ENCODE assay signal across 8 cellular contexts in the genomic region with DNA sequence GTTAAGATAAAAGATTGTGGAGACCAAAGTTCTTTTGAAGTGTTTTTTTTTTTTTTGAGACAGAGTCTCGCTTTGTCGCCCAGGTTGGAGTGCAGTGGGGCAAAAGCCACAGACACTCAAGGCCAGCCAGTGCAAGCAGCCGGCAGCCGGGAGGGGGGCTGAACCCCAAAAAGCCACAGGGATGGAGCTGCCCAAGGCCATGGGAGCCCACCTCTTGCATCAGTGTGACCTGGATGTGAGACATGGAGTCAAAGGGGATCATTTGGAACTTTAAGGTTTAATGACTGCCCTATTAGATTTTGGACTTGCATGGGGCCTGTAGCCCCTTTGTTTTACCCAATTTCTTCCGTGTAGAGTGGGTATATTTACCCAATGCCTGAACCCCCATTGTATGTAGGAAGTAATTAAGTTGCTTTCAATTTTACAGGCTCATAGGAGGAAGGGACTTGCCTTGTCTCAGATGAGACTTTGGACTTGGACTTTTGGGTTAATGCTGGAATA. TPM values are rescaled to one million over a fixed set of nuclear protein-coding genes. Genes with fewer than 3 reads are reported as not detected.
DNase-seq lines count a peak whose midpoint lies in the region; ATAC-seq and TF ChIP-seq lines count a peak whose summit lies in the region.
"Not testable (repeated sequence)": the region's sequence is repeated elsewhere in the genome, so short reads cannot be mapped to it uniquely, and the experiment has no call there.

No MANE protein-coding gene starts in this region.

- H3K9me3 Mint-ChIP-seq in stimulated activated naive CD8-positive, alpha-beta T cell treated with anti-CD3 and anti-CD28 coated beads, Interleukin-15, Interleukin-2, amounts not matched to agents 100 ng/mL and 50 ng/mL, for 24 hours = not testable (repeated sequence)

- H3K4me1 ChIP-seq in esophagus muscularis mucosa = peaks cover 26 to 56% (median 37%) of the 10 kb centered on the region in 4 donors
- peaks cover 7 to 10% of the 10 kb centered on the region in 2 donors for H3K4me1 ChIP-seq in mucosa of rectum (ENCODE audit: control insufficient read depth in 2 of 2, insufficient read depth in 2 of 2, low read length in 2 of 2)
- H3K4me1 ChIP-seq in neutrophil (ENCODE audit: control insufficient read depth in 1 of 2, insufficient read depth in 1 of 2, low read depth in 1 of 2, low read length in 1 of 2) = peaks cover 30 to 34% of the 10 kb centered on the region in 2 experiments
- peaks cover 47% of the 10 kb centered on the region for H3K4me1 ChIP-seq in upper lobe of right lung

- peak overlapping the region; percentile 51 for H3K27ac Mint-ChIP-seq in stimulated activated naive CD8-positive, alpha-beta T cell treated with anti-CD3 and anti-CD28 coated beads, Interleukin-15, Interleukin-2, amounts not matched to agents 100 ng/mL and 50 ng/mL, for 24 hours

- TF ChIP-seq EP300 in esophagus muscularis mucosa (IDR thresholded peaks at IDR 0.05) = not testable (repeated sequence)

- H3K27ac ChIP-seq in SK-N-MC = peak overlapping the region; percentile 77; the same call in 1 of the 2 replicates
- H3K27ac ChIP-seq in angular gyrus (ENCODE audit: low read depth, low read length) = peak overlapping the region; percentile 62
- peak overlapping the region; percentile 47 to 66 (median 58) for H3K27ac ChIP-seq in esophagus muscularis mucosa (replicated peaks in 1 of 4)
- peak overlapping the region; percentile 17 to 42 for H3K27ac ChIP-seq in mucosa of rectum (ENCODE audit: low read depth in 2 of 2, low read length in 2 of 2)
- H3K27ac ChIP-seq in neutrophil = peak overlapping the region; percentile 91
- peak overlapping the region; percentile 44 for H3K27ac ChIP-seq in upper lobe of right lung

- H3K36me3 ChIP-seq in SK-N-MC (ENCODE audit: insufficient read depth, low read length); esophagus muscularis mucosa; mucosa of rectum (ENCODE audit: control insufficient read depth in 2 of 2, insufficient read depth in 2 of 2, low read length in 2 of 2); neutrophil; upper lobe of right lung: not testable (repeated sequence)

- H3K4me3 Mint-ChIP-seq in stimulated activated naive CD8-positive, alpha-beta T cell treated with anti-CD3 and anti-CD28 coated beads, Interleukin-15, Interleukin-2, amounts not matched to agents 100 ng/mL and 50 ng/mL, for 24 hours = not testable (repeated sequence)

- DNase-seq in SK-N-MC (ENCODE audit: low read depth, low spot score); esophagus muscularis mucosa (ENCODE audit: extremely low spot score); left colon; upper lobe of right lung: not testable (repeated sequence)

- H3K27me3 ChIP-seq in esophagus muscularis mucosa; mucosa of rectum (ENCODE audit: control insufficient read depth in 2 of 2, insufficient read depth in 2 of 2, low read length in 2 of 2); neutrophil; upper lobe of right lung: not testable (repeated sequence)

- 87% methylated on average over 5 of the region's 5 CpGs for WGBS in esophagus muscularis mucosa

- intact Hi-C loops in esophagus muscularis mucosa (cut with DNase I); left colon (cut with DNase I, micrococcal nuclease); upper lobe of right lung (cut with DNase I): not testable (repeated sequence)

- not testable (repeated sequence) for H3K4me3 ChIP-seq in SK-N-MC; esophagus muscularis mucosa; mucosa of rectum (ENCODE audit: low read length in 2 of 2); upper lobe of right lung
- H3K4me3 ChIP-seq in neutrophil (ENCODE audit: low read depth in 1 of 2, low read length in 1 of 2) = peak overlapping the region in 1 of 2 experiments; percentile 18

- H3K36me3 Mint-ChIP-seq in stimulated activated naive CD8-positive, alpha-beta T cell treated with anti-CD3 and anti-CD28 coated beads, Interleukin-15, Interleukin-2, amounts not matched to agents 100 ng/mL and 50 ng/mL, for 24 hours (ENCODE audit: low read depth) = not testable (repeated sequence)

- peaks cover 44% of the 10 kb centered on the region for H3K4me1 Mint-ChIP-seq in stimulated activated naive CD8-positive, alpha-beta T cell treated with anti-CD3 and anti-CD28 coated beads, Interleukin-15, Interleukin-2, amounts not matched to agents 100 ng/mL and 50 ng/mL, for 24 hours (ENCODE audit: low read depth)

- ATAC-seq in left colon = peak; percentile 72
- ATAC-seq in upper lobe of right lung = not testable (repeated sequence)

- TF ChIP-seq POLR2A in esophagus muscularis mucosa (IDR thresholded peaks at IDR 0.05; ENCODE audit: low read depth) = not testable (repeated sequence)

- not testable (repeated sequence) for H3K9ac ChIP-seq in SK-N-MC (ENCODE audit: insufficient read length); mucosa of rectum (ENCODE audit: low read depth in 1 of 2, low read length in 2 of 2)

- H3K27me3 Mint-ChIP-seq in stimulated activated naive CD8-positive, alpha-beta T cell treated with anti-CD3 and anti-CD28 coated beads, Interleukin-15, Interleukin-2, amounts not matched to agents 100 ng/mL and 50 ng/mL, for 24 hours = not testable (repeated sequence)

- TF ChIP-seq CTCF in esophagus muscularis mucosa (IDR thresholded peaks at IDR 0.05); neutrophil (IDR thresholded peaks at IDR 0.05); upper lobe of right lung (IDR thresholded peaks at IDR 0.05): not testable (repeated sequence)

- H3K9me3 ChIP-seq in SK-N-MC (ENCODE audit: low read depth, low read length); esophagus muscularis mucosa; mucosa of rectum (ENCODE audit: control insufficient read depth in 2 of 2, low read length in 2 of 2); neutrophil; upper lobe of right lung: not testable (repeated sequence)

RNA-seq across cellular contexts. Expression of gene SEC14L1, which starts 29.4 kb away (rescaled TPM):
- total RNA-seq in esophagus muscularis mucosa = 10 to 100 TPM; 40.7 to 96.4 (median 64.4) TPM
- 10 to 100 TPM; 30.4 to 48.2 TPM for total RNA-seq in left colon
- 144 TPM for total RNA-seq in upper lobe of right lung

Comparison
In these comparisons a context has a peak if more than half of its experiments do, and no peak if none do; other contexts are left out.
1. H3K27ac ChIP-seq: peak in every context shown above with its lines; median percentile 91 in neutrophil; 77 in SK-N-MC; 62 in angular gyrus; 58 in esophagus muscularis mucosa; 44 in upper lobe of right lung; 30 in mucosa of rectum.